Comparison of ENCODE assay signal across 37 cellular contexts in genomic region chr2:40310303-40310702, GRCh38.
"Had no signal": no experiment of that assay in that cellular context is flagged by ENCODE, and none has a peak within 500 bp of the region (broad histone marks: within the 10 kb centered on the region; RNA-seq: fewer than 3 reads in every experiment).

No MANE protein-coding gene starts in this region.

- H3K9me3 ChIP-seq: ascending aorta had no signal

- H3K27me3 Mint-ChIP-seq: activated B cell treated with CpG ODN at 0.5 μM for 24 hours; activated CD4-positive, alpha-beta memory T cell treated with anti-CD3 and anti-CD28 coated beads for 36 hours; activated CD8-positive, alpha-beta T cell treated with anti-CD3 and anti-CD28 coated beads for 36 hours; activated T-helper 17 cell treated with anti-CD3 and anti-CD28 coated beads, Interleukin-2, amount 50 U/mL, for 72 hours; brain had no signal

- H3K36me3 Mint-ChIP-seq: activated CD4-positive, alpha-beta memory T cell treated with anti-CD3 and anti-CD28 coated beads for 36 hours; activated naive CD4-positive, alpha-beta T cell treated with anti-CD3 and anti-CD28 coated beads, Interleukin-2, amount 50 U/mL, for 72 hours; activated naive CD8-positive, alpha-beta T cell treated with anti-CD3 and anti-CD28 coated beads for 36 hours had no signal

- H3K27ac ChIP-seq: adrenal gland, ascending aorta, breast epithelium, cardiac muscle cell, VCaP had no signal

- H3K4me3 ChIP-seq: adrenal gland, ascending aorta, breast epithelium, cardiac muscle cell had no signal

- H3K27me3 ChIP-seq: adrenal gland, ascending aorta, breast epithelium, cardiac muscle cell had no signal

- FAIRE-seq: TTC549 had no signal

- H3K4me1 ChIP-seq: ascending aorta, breast epithelium had no signal

- H3K4me3 Mint-ChIP-seq: activated B cell treated with CpG ODN at 0.5 μM for 24 hours; activated CD4-positive, alpha-beta memory T cell treated with anti-CD3 and anti-CD28 coated beads for 36 hours; activated CD4-positive, alpha-beta T cell treated with anti-CD3 and anti-CD28 coated beads, Interleukin-2, amount 10 ng/mL, durations not matched to agents 24 days and 14 days; activated CD8-positive, alpha-beta T cell treated with anti-CD3 and anti-CD28 coated beads for 36 hours; activated naive CD4-positive, alpha-beta T cell treated with anti-CD3 and anti-CD28 coated beads for 36 hours; activated naive CD8-positive, alpha-beta T cell treated with anti-CD3 and anti-CD28 coated beads for 36 hours; activated T-cell treated with anti-CD3 and anti-CD28 coated beads, Interleukin-2, amount 50 U/mL, for 4 hours; activated T-cell treated with anti-CD3 and anti-CD28 coated beads, Interleukin-2, amount 50 U/mL, for 72 hours; activated T-helper 1 cell treated with anti-CD3 and anti-CD28 coated beads, Interleukin-12 subunit alpha, Interleukin-12 subunit beta, Interleukin-2, Interleukin-4 antibody, amounts not matched to agents 30 ng/mL and 10 ng/mL and 1 ng/mL, durations not matched to agents 14 hours and 24 hours and 36 hours; activated T-helper 17 cell treated with anti-CD3 and anti-CD28 coated beads, Interleukin-2, amount 50 U/mL, for 72 hours; brain; T-helper 1 cell treated with Interleukin-12 subunit alpha and Interleukin-12 subunit beta and Interleukin-4 antibody, amounts not matched to agents 30 μg/mL and 1 μg/mL, for 36 hours; T-helper 2 cell treated with Interferon-gamma antibody and Interleukin-4, amounts not matched to agents 5 μg/mL and 100 μg/mL, for 36 hours had no signal

- ATAC-seq: activated CD8-positive, alpha-beta T cell treated with anti-CD3 and anti-CD28 coated beads for 36 hours; activated naive CD4-positive, alpha-beta T cell treated with anti-CD3 and anti-CD28 coated beads, Interleukin-2, amount 50 U/mL, for 72 hours; activated T-cell treated with anti-CD3 and anti-CD28 coated beads, Interleukin-2, amount 50 U/mL, for 4 hours; activated T-cell treated with anti-CD3 and anti-CD28 coated beads, Interleukin-2, amount 50 U/mL, for 72 hours; activated T-helper 17 cell treated with anti-CD3 and anti-CD28 coated beads, Interleukin-2, amount 50 U/mL, for 72 hours had no signal

- H3K4me1 Mint-ChIP-seq: activated B cell treated with CpG ODN at 0.5 μM for 24 hours; activated CD4-positive, alpha-beta T cell treated with anti-CD3 and anti-CD28 coated beads, Interleukin-2, amount 10 ng/mL, durations not matched to agents 24 days and 14 days; activated naive CD8-positive, alpha-beta T cell treated with anti-CD3 and anti-CD28 coated beads for 36 hours; activated T-helper 17 cell treated with anti-CD3 and anti-CD28 coated beads, Interleukin-2, amount 50 U/mL, for 72 hours had no signal

- H3K9me3 Mint-ChIP-seq: activated B cell treated with CpG ODN at 0.5 μM for 24 hours; activated CD4-positive, alpha-beta T cell treated with anti-CD3 and anti-CD28 coated beads, Interleukin-2, amount 10 ng/mL, durations not matched to agents 24 days and 14 days; activated naive CD4-positive, alpha-beta T cell treated with anti-CD3 and anti-CD28 coated beads, Interleukin-2, amount 50 U/mL, for 72 hours; activated T-helper 1 cell treated with anti-CD3 and anti-CD28 coated beads, Interleukin-12 subunit alpha, Interleukin-12 subunit beta, Interleukin-2, Interleukin-4 antibody, amounts not matched to agents 30 ng/mL and 10 ng/mL and 1 ng/mL, durations not matched to agents 14 hours and 24 hours and 36 hours; activated T-helper 17 cell treated with anti-CD3 and anti-CD28 coated beads, Interleukin-2, amount 50 U/mL, for 72 hours; T-helper 1 cell treated with Interleukin-12 subunit alpha and Interleukin-12 subunit beta and Interleukin-4 antibody, amounts not matched to agents 30 μg/mL and 1 μg/mL, for 36 hours had no signal

- DNase-seq: activated B cell treated with CpG ODN at 0.5 μM for 24 hours; activated CD4-positive, alpha-beta memory T cell treated with anti-CD3 and anti-CD28 coated beads for 36 hours; activated CD4-positive, alpha-beta T cell treated with anti-CD3 and anti-CD28 coated beads for 4 hours; activated CD4-positive, alpha-beta T cell treated with anti-CD3 and anti-CD28 coated beads, Interleukin-2, amount 10 ng/mL, durations not matched to agents 24 days and 14 days; activated CD4-positive, alpha-beta T cell treated with anti-CD3 and anti-CD28 coated beads, Interleukin-2, amount 50 U/mL, for 1 hour; activated CD4-positive, alpha-beta T cell treated with anti-CD3 and anti-CD28 coated beads, Interleukin-2, amount 50 U/mL, for 4 hours; activated CD4-positive, CD25-positive, alpha-beta regulatory T cell treated with anti-CD3 and anti-CD28 coated beads, Interleukin-2, amount 50 U/mL, for 72 hours; activated CD8-positive, alpha-beta memory T cell treated with anti-CD3 and anti-CD28 coated beads, Interleukin-2, amount 50 U/mL, for 4 hours; activated CD8-positive, alpha-beta T cell treated with anti-CD3 and anti-CD28 coated beads for 36 hours; activated effector memory CD4-positive, alpha-beta T cell treated with anti-CD3 and anti-CD28 coated beads, Interleukin-2, amount 50 U/mL, for 16 hours; activated gamma-delta T cell treated with Interleukin-2 at 50 U/mL for 16 hours; activated naive CD4-positive, alpha-beta T cell; activated naive CD4-positive, alpha-beta T cell treated with anti-CD3 and anti-CD28 coated beads for 36 hours; activated naive CD4-positive, alpha-beta T cell treated with anti-CD3 and anti-CD28 coated beads, Interleukin-2, amount 50 U/mL, for 16 hours; activated naive CD8-positive, alpha-beta T cell treated with anti-CD3 and anti-CD28 coated beads for 36 hours; activated T-cell treated with anti-CD3 and anti-CD28 coated beads for 4 hours; activated T-cell treated with anti-CD3 and anti-CD28 coated beads, Interleukin-2, amount 50 U/mL, for 1 hour; activated T-cell treated with anti-CD3 and anti-CD28 coated beads, Interleukin-2, amount 50 U/mL, for 4 hours; activated T-cell treated with anti-CD3 and anti-CD28 coated beads, Interleukin-2, amount 50 U/mL, for 72 hours; adrenal gland; amniotic stem cell; central memory CD4-positive, alpha-beta T cell; SW 1271; T-helper 1 cell; T-helper 2 cell; T-helper 9 cell had no signal

- H3K27ac Mint-ChIP-seq: activated B cell treated with CpG ODN at 0.5 μM for 24 hours; activated CD4-positive, alpha-beta memory T cell treated with anti-CD3 and anti-CD28 coated beads for 36 hours; activated CD4-positive, alpha-beta T cell treated with anti-CD3 and anti-CD28 coated beads, Interleukin-2, amount 10 ng/mL, durations not matched to agents 24 days and 14 days; activated CD8-positive, alpha-beta T cell treated with anti-CD3 and anti-CD28 coated beads for 36 hours; activated naive CD4-positive, alpha-beta T cell treated with anti-CD3 and anti-CD28 coated beads for 36 hours; activated naive CD4-positive, alpha-beta T cell treated with anti-CD3 and anti-CD28 coated beads, Interleukin-2, amount 50 U/mL, for 72 hours; activated naive CD8-positive, alpha-beta T cell treated with anti-CD3 and anti-CD28 coated beads for 36 hours; activated T-cell treated with anti-CD3 and anti-CD28 coated beads, Interleukin-2, amount 50 U/mL, for 72 hours; activated T-helper 1 cell treated with anti-CD3 and anti-CD28 coated beads, Interleukin-12 subunit alpha, Interleukin-12 subunit beta, Interleukin-2, Interleukin-4 antibody, amounts not matched to agents 30 ng/mL and 10 ng/mL and 1 ng/mL, durations not matched to agents 14 hours and 24 hours and 36 hours; activated T-helper 17 cell treated with anti-CD3 and anti-CD28 coated beads, Interleukin-2, amount 50 U/mL, for 72 hours; brain; T-helper 1 cell treated with Interleukin-12 subunit alpha and Interleukin-12 subunit beta and Interleukin-4 antibody, amounts not matched to agents 30 μg/mL and 1 μg/mL, for 36 hours; T-helper 2 cell treated with Interferon-gamma antibody and Interleukin-4, amounts not matched to agents 5 μg/mL and 100 μg/mL, for 36 hours had no signal

- H3K36me3 ChIP-seq: adrenal gland, ascending aorta, breast epithelium had no signal
